Comparison of ENCODE assay signal across 8 cellular contexts in the genomic region with DNA sequence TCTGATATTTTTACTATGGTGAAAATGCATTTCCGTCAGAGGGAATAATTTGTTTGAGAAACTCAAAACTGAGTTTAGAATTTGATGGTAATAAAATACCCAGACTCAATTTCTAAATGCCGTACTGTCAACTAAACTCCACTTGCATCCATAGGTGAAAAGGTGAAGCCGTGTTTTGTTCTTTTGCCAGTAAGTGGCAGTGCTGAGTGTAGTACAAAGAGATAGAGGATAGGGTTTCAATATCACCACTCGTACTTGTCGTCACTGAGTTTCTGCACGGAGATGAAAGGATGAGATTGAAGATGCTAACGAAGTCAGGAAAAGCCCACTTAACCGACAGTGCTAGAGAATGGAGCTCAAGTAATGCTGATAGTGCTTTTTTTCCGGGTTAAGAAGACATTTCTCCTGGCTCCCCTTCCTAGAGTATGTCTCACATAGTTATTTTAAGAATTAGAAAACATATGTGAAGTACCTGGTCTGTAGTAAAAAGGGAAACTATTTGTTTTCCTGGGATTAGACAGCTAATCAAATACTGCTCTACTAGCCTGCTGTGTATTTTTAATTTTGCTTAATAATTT.
A peak's percentile ranks its signal among the peaks of the same experiment; 100 is the strongest.
DNase-seq lines count a peak whose midpoint lies in the region; FAIRE-seq and TF ChIP-seq lines count a peak whose summit lies in the region.

No MANE protein-coding gene starts in this region.

- FAIRE-seq in GM12892 (lab: Jason Lieb, UNC) (peak; percentile 88), islet of Langerhans (lab: Jason Lieb, UNC) (peak; percentile 69), GM19239 (lab: Jason Lieb, UNC) (no peak)

- CTCF ChIA-PET in HEK293 (lab: Yijun Ruan, JAX): interaction anchor here (0.6 to 4.0 kb wide), 14 partner anchors 10 to 907 kb away, joined by 3 to 29 read pairs (median 4); no protein-coding TSS in a partner anchor

- POLR2A ChIA-PET in HEK293 (lab: Yijun Ruan, JAX): interaction anchor here (0.7 kb wide), 1 partner anchor 287 kb away, joined by 3 read pairs; no protein-coding TSS in a partner anchor

- TF ChIP-seq EP300 in esophagus muscularis mucosa (IDR thresholded peaks at IDR 0.05): no peak

- TF ChIP-seq POLR2A in GM12892 (IDR thresholded peaks at IDR 0.05; ENCODE audit: low read depth, low read length): no peak
- TF ChIP-seq POLR2A in esophagus muscularis mucosa (IDR thresholded peaks at IDR 0.05; ENCODE audit: low read depth): no peak

- H3K4me3 ChIP-seq in HEK293 (ENCODE audit: low read depth, low read length): no peak overlapping the region
- H3K4me3 ChIP-seq in esophagus muscularis mucosa: no peak overlapping the region

- 54% methylated on average over 9 of the region's 9 CpGs for WGBS in esophagus muscularis mucosa

- H3K9me3 ChIP-seq in HEK293 (ENCODE audit: control insufficient read depth, insufficient read depth, low read depth, low read length) (no peaks in the 10 kb centered on the region), esophagus muscularis mucosa (no peaks in the 10 kb centered on the region)

- intact Hi-C loops in esophagus muscularis mucosa (cut with DNase I): no loop called here

- H3K27me3 ChIP-seq in esophagus muscularis mucosa: no peaks in the 10 kb centered on the region

- H3K36me3 ChIP-seq in HEK293 (ENCODE audit: control insufficient read depth in 2 of 2, insufficient read depth in 1 of 2, low read length in 2 of 2) (no peaks in the 10 kb centered on the region), esophagus muscularis mucosa (no peaks in the 10 kb centered on the region)

- no peaks in the 10 kb centered on the region for H3K4me1 ChIP-seq in HEK293 (ENCODE audit: control insufficient read depth, insufficient read depth, low read length)
- peaks cover 0 to 4% (median under 1%) of the 10 kb centered on the region in 4 donors for H3K4me1 ChIP-seq in esophagus muscularis mucosa

- DNase-seq in GM12892 (ENCODE audit: insufficient read length): no peak
- DNase-seq in NCI-H2171 (lab: John Stamatoyannopoulos, UW): peak; percentile 8
- no peak for DNase-seq in activated T-cell treated with anti-CD3 and anti-CD28 coated beads, Interleukin-2, amount 50 U/mL, for 48 hours
- no peak for DNase-seq in stimulated activated CD4-positive, alpha-beta T cell treated with anti-CD3 and anti-CD28 coated beads, Interleukin-2, amount 100 ng/mL, for 24 hours
- no peak for DNase-seq in esophagus muscularis mucosa (ENCODE audit: extremely low spot score)
- DNase-seq in GM19239 (ENCODE audit: insufficient read length, low spot score): no peak

- H3K27ac ChIP-seq in HEK293 (ENCODE audit: extremely low read depth, low read depth, low read length): no peak overlapping the region
- H3K27ac ChIP-seq in esophagus muscularis mucosa (replicated peaks in 1 of 4): no peak overlapping the region

- no peak for TF ChIP-seq CTCF in HEK293 (tag by site-specific recombination; IDR thresholded peaks at IDR 0.05)
- no peak for TF ChIP-seq CTCF in esophagus muscularis mucosa (IDR thresholded peaks at IDR 0.05)

TF ChIP-seq in HEK293, 187 proteins besides CTCF, POLR2A, EP300 and RAD21:
- peak; percentile 26; the same call in 1 of the 2 replicates for TF ChIP-seq ZNF654 (tag by site-specific recombination; IDR thresholded peaks at IDR 0.05; ENCODE audit: low read depth)
- TF ChIP-seq ZNF140 (tag by site-specific recombination; IDR thresholded peaks at IDR 0.05): no peak
- TF ChIP-seq SCRT2 (tag by site-specific recombination; IDR thresholded peaks at IDR 0.05): no peak
- no peak for TF ChIP-seq MEIS1 (CRISPR knock-in tag; IDR thresholded peaks at IDR 0.05; ENCODE audit: borderline replicate concordance)
- no peak for TF ChIP-seq REPIN1 (tag by site-specific recombination; IDR thresholded peaks at IDR 0.05; ENCODE audit: low read depth)
- TF ChIP-seq ZFHX2 (tag by site-specific recombination; conservative IDR thresholded peaks at IDR 0.05): no peak
